ENCODE assay signal across 8 cellular contexts in genomic region chr6:139534472-139535115, GRCh38.
DNase-seq lines count a peak whose midpoint lies in the region; ATAC-seq and TF ChIP-seq lines count a peak whose summit lies in the region.

No MANE protein-coding gene starts in this region.

- no peaks in the 10 kb centered on the region for H3F3A ChIP-seq in PC-3 (ENCODE audit: low read length, unreplicated experiment)

- DNase-seq in GDM1 (lab: John Stamatoyannopoulos, UW), result peak; percentile 56
- DNase-seq in ascending aorta (ENCODE audit: low spot score in 2 of 2), result no peak
- DNase-seq in nephron progenitor cell, result no peak
- no peak for DNase-seq in PC-3
- DNase-seq in NCI-H1105 treated with DMSO at 0.1 percent for 48 hours (lab: John Stamatoyannopoulos, UW), result no peak
- no peak for DNase-seq in hepatic stellate cell (ENCODE audit: low spot score)
- no peak for DNase-seq in cardiac septum (ENCODE audit: low spot score)

- H3K27ac Mint-ChIP-seq in nephron progenitor cell, result peak overlapping the region; percentile 88

- intact Hi-C loops in ascending aorta (cut with DNase I) (loop anchor here (5.0 to 10.0 kb wide), 3 partner anchors 63 to 230 kb away; no protein-coding TSS in a partner anchor), PC-3 (cut with micrococcal nuclease) (no loop called here), cardiac septum (cut with DNase I) (no loop called here)

- POLR2A ChIA-PET in PC-3 (lab: Charles Lee; ENCODE audit: unreplicated experiment), result no interaction called here

- H3K79me2 ChIP-seq in PC-3 (ENCODE audit: low read length), result no peaks in the 10 kb centered on the region

- H3K4me1 Mint-ChIP-seq in nephron progenitor cell, result peaks cover 44% of the 10 kb centered on the region

- H3K4me1 ChIP-seq in HUES48 (ENCODE audit: control insufficient read depth, insufficient read depth, low read length), result peaks cover 5% of the 10 kb centered on the region; the same call in 1 of the 2 replicates
- peaks cover 9 to 20% of the 10 kb centered on the region in 2 donors for H3K4me1 ChIP-seq in ascending aorta
- H3K4me1 ChIP-seq in PC-3 (ENCODE audit: insufficient read depth, low read length), result peaks cover 2% of the 10 kb centered on the region; the same call in 1 of the 2 replicates

- peak overlapping the region; percentile 15 for H3K4me3 Mint-ChIP-seq in nephron progenitor cell

- no peaks in the 10 kb centered on the region for H3K36me3 ChIP-seq in HUES48 (ENCODE audit: control insufficient read depth, insufficient read depth, low read length)
- no peaks in the 10 kb centered on the region for H3K36me3 ChIP-seq in ascending aorta
- H3K36me3 ChIP-seq in PC-3 (ENCODE audit: low read depth, low read length), result no peaks in the 10 kb centered on the region

- H3K36me3 Mint-ChIP-seq in nephron progenitor cell (ENCODE audit: low read depth), result no peaks in the 10 kb centered on the region

- no peak overlapping the region for H2AFZ ChIP-seq in PC-3 (ENCODE audit: low read length)

- no peak for TF ChIP-seq CTCF in ascending aorta (IDR thresholded peaks at IDR 0.05)
- TF ChIP-seq CTCF in nephron progenitor cell (IDR thresholded peaks at IDR 0.05), result no peak
- TF ChIP-seq CTCF in PC-3 (conservative IDR thresholded peaks at IDR 0.05; ENCODE audit: low read depth, low read length), result no peak

- H3K4me2 ChIP-seq in PC-3 (ENCODE audit: low read length), result no peak overlapping the region

- H3K9me3 Mint-ChIP-seq in nephron progenitor cell, result no peaks in the 10 kb centered on the region

- H3K27me3 ChIP-seq in HUES48 (ENCODE audit: control insufficient read depth, insufficient read depth, low read length), result no peaks in the 10 kb centered on the region
- no peaks in the 10 kb centered on the region for H3K27me3 ChIP-seq in ascending aorta
- no peaks in the 10 kb centered on the region for H3K27me3 ChIP-seq in PC-3 (ENCODE audit: low read length)

- H3K27me3 Mint-ChIP-seq in nephron progenitor cell (ENCODE audit: low read depth, poor library complexity), result peaks cover 8% of the 10 kb centered on the region

- no peaks in the 10 kb centered on the region for H3K9me3 ChIP-seq in HUES48 (ENCODE audit: control insufficient read depth, insufficient read depth, low read length)
- no peaks in the 10 kb centered on the region for H3K9me3 ChIP-seq in ascending aorta
- H3K9me3 ChIP-seq in PC-3 (ENCODE audit: low read length), result no peaks in the 10 kb centered on the region

- H3K9me2 ChIP-seq in PC-3 (replicated peaks; ENCODE audit: low read length), result no peaks in the 10 kb centered on the region

- ATAC-seq in PC-3, result no peak

- no peak overlapping the region for H3K9ac ChIP-seq in HUES48 (ENCODE audit: low read depth, low read length)
- no peak overlapping the region for H3K9ac ChIP-seq in PC-3 (ENCODE audit: low read length)

- no TSS peak for BruUV-seq in PC-3 (replicated peaks; lab: Mats Ljungman, UMichigan)

- H3K27ac ChIP-seq in HUES48 (ENCODE audit: low read depth, low read length) (peak overlapping the region; percentile 2), ascending aorta (peak overlapping the region; percentile 58 to 71), PC-3 (ENCODE audit: low read length) (no peak overlapping the region)

- H3K4me3 ChIP-seq in HUES48 (ENCODE audit: low read depth, low read length) (no peak overlapping the region), ascending aorta (peak overlapping the region in 1 of 2 donors; percentile 24), PC-3 (ENCODE audit: low read length) (no peak overlapping the region)

- H4K20me1 ChIP-seq in PC-3 (ENCODE audit: low read length), result no peaks in the 10 kb centered on the region

- CTCF ChIA-PET in PC-3 (lab: Charles Lee), result no interaction called here
